Comparison of ENCODE assay signal across 19 cellular contexts in genomic region chr18:48673456-48674197, GRCh38.
DNase-seq lines count a peak whose midpoint lies in the region; ATAC-seq, FAIRE-seq and TF ChIP-seq lines count a peak whose summit lies in the region.
"Had no signal": no experiment of that assay in that cellular context is flagged by ENCODE, and none has a peak within 500 bp of the region (broad histone marks: within the 10 kb centered on the region; RNA-seq: fewer than 3 reads in every experiment).

No MANE protein-coding gene starts in this region.

- H3K27me3 ChIP-seq in GM23248 (replicated peaks; ENCODE audit: insufficient read depth) (no peaks in the 10 kb centered on the region), HAP-1 (ENCODE audit: low read depth) (no peaks in the 10 kb centered on the region)

- peaks cover 30% of the 10 kb centered on the region for H3K79me2 ChIP-seq in GM23248 (ENCODE audit: insufficient read depth)
- no peaks in the 10 kb centered on the region for H3K79me2 ChIP-seq in OCI-LY7 (ENCODE audit: insufficient read depth, low read depth, low read length)

- H3K9ac ChIP-seq in GM23248 (peak overlapping the region; percentile 38; the same call in 1 of the 2 replicates), kidney (ENCODE audit: low read length in 2 of 2) (no peak overlapping the region)

- in situ Hi-C loops in GM23248 (cut with MboI) = loop anchor here (10.0 kb wide), 1 partner anchor 501 kb away; no protein-coding TSS in a partner anchor
- in situ Hi-C loops in HAP-1 (cut with MboI; ENCODE audit: low sequenced_read_pairs) = loop anchor here (10.0 kb wide), 2 partner anchors 561 to 761 kb away; no protein-coding TSS in a partner anchor
- in situ Hi-C loops in GM13976 (cut with MboI; ENCODE audit: low sequenced_read_pairs, unreplicated experiment) = no loop called here

- no peak for ATAC-seq in HG02678 (IDR thresholded peaks at IDR 0.05; ENCODE audit: unreplicated experiment)
- ATAC-seq: lower lobe of right lung had no signal

- no TSS peak for BruUV-seq in OCI-LY7 (replicated peaks; lab: Mats Ljungman, UMichigan)

- TF ChIP-seq CTCF in AG10803 (conservative IDR thresholded peaks at IDR 0.05; ENCODE audit: low read length) = no peak
- TF ChIP-seq CTCF in OCI-LY7 (conservative IDR thresholded peaks at IDR 0.05; ENCODE audit: low read length) = no peak
- TF ChIP-seq CTCF in kidney (IDR thresholded peaks at IDR 0.05; ENCODE audit: borderline replicate concordance, extremely low read depth, insufficient read depth) = no peak
- TF ChIP-seq CTCF in GM13976 (IDR thresholded peaks at IDR 0.05; ENCODE audit: borderline replicate concordance, control extremely low read depth, extremely low read depth, insufficient read depth, missing control alignments) = no peak

- peaks cover 30% of the 10 kb centered on the region for H3K4me1 ChIP-seq in GM23248 (ENCODE audit: insufficient read depth)
- peaks cover 34% of the 10 kb centered on the region for H3K4me1 ChIP-seq in OCI-LY7 (ENCODE audit: insufficient read depth, low read length, poor library complexity, severe bottlenecking)
- peaks cover 0 to 19% of the 10 kb centered on the region in 2 donors for H3K4me1 ChIP-seq in kidney (ENCODE audit: control insufficient read depth in 1 of 2, insufficient read depth in 1 of 2, low read depth in 1 of 2, low read length in 2 of 2)
- peaks cover 3% of the 10 kb centered on the region; the same call in 1 of the 2 replicates for H3K4me1 ChIP-seq in HAP-1
- H3K4me1 ChIP-seq: prostate gland had no signal

- DNase-seq in AG10803 (ENCODE audit: low read depth) = peak; percentile 21
- DNase-seq in GM23248 = no peak
- peak; percentile 35 for DNase-seq in OCI-LY7 (ENCODE audit: low spot score)
- peak; percentile 16 for DNase-seq in kidney
- DNase-seq in HAP-1 (ENCODE audit: low spot score in 2 of 2) = no peak
- no peak for DNase-seq in GM13976 (ENCODE audit: low spot score)
- no peak for DNase-seq in central memory CD4-positive, alpha-beta T cell
- DNase-seq: caudate nucleus; DMS153; foreskin melanocyte; lower lobe of right lung; naive B cell; NCI-H2029; NCI-H774; RPMI8226; stimulated activated CD4-positive, alpha-beta T cell treated with anti-CD3 and anti-CD28 coated beads, Interleukin-15, amount 100 ng/mL, for 24 hours; T-helper 2 cell had no signal

- no peaks in the 10 kb centered on the region for H3K9me2 ChIP-seq in GM23248 (ENCODE audit: insufficient read depth)
- H3K9me2 ChIP-seq in OCI-LY7 (ENCODE audit: insufficient read depth, low read length) = no peaks in the 10 kb centered on the region

- no peak for FAIRE-seq in kidney (lab: Jason Lieb, UNC)

- POLR2A ChIA-PET in OCI-LY7 (lab: Charles Lee) = no interaction called here

- H3K27ac ChIP-seq in GM23248 = peak overlapping the region; percentile 58
- no peak overlapping the region for H3K27ac ChIP-seq in OCI-LY7 (ENCODE audit: low read depth, low read length, poor library complexity, severe bottlenecking)
- H3K27ac ChIP-seq in kidney (ENCODE audit: low read depth in 2 of 2, low read length in 2 of 2) = no peak overlapping the region
- H3K27ac ChIP-seq: lower lobe of right lung, prostate gland had no signal

- H3F3A ChIP-seq in GM23248 (ENCODE audit: insufficient read depth) = peaks cover 15% of the 10 kb centered on the region

- 60 to 69% methylated on average over 7 of the region's 7 CpGs for WGBS in GM23248 (ENCODE audit: low coverage in 1 of 2, low lambda C conversion rate in 2 of 2, missing lambda C conversion rate in 2 of 2), 2 experiments

- H3K4me3 ChIP-seq in AG10803 (ENCODE audit: low read length) (no peak overlapping the region), GM23248 (no peak overlapping the region), OCI-LY7 (ENCODE audit: low read depth, low read length, poor library complexity, severe bottlenecking) (no peak overlapping the region), kidney (ENCODE audit: low read length in 2 of 2) (no peak overlapping the region), HAP-1 (no peak overlapping the region)
- H3K4me3 ChIP-seq: lower lobe of right lung, prostate gland had no signal

- intact Hi-C loops in OCI-LY7 (cut with micrococcal nuclease; ENCODE audit: unreplicated experiment) = loop anchor here (2.0 to 10.0 kb wide), 4 partner anchors 505 to 781 kb away; no protein-coding TSS in a partner anchor
- intact Hi-C loops in kidney (cut with DNase I) = no loop called here

- no peaks in the 10 kb centered on the region for H3K9me3 ChIP-seq in GM23248 (ENCODE audit: low read depth)
- no peaks in the 10 kb centered on the region for H3K9me3 ChIP-seq in OCI-LY7 (ENCODE audit: low read length)
- no peaks in the 10 kb centered on the region for H3K9me3 ChIP-seq in kidney (ENCODE audit: control insufficient read depth in 1 of 2, low read length in 2 of 2)
- no peaks in the 10 kb centered on the region for H3K9me3 ChIP-seq in HAP-1
- H3K9me3 ChIP-seq: prostate gland had no signal

- no peak overlapping the region for H2AFZ ChIP-seq in GM23248
- peak overlapping the region; percentile 41; the same call in 1 of the 2 replicates for H2AFZ ChIP-seq in OCI-LY7 (ENCODE audit: low read length)

- H3K4me2 ChIP-seq in GM23248 (ENCODE audit: unreplicated experiment) (peak overlapping the region; percentile 39), OCI-LY7 (ENCODE audit: low read length) (peak overlapping the region; percentile 24; the same call in 1 of the 2 replicates)

- H4K20me1 ChIP-seq in GM23248 (ENCODE audit: insufficient read depth) (no peaks in the 10 kb centered on the region; the same call in 1 of the 2 replicates), OCI-LY7 (ENCODE audit: insufficient read depth, low read length) (no peaks in the 10 kb centered on the region)

- H3K36me3 ChIP-seq in GM23248 (ENCODE audit: low read depth) (peaks cover 34% of the 10 kb centered on the region), OCI-LY7 (ENCODE audit: insufficient read depth, low read length) (no peaks in the 10 kb centered on the region), kidney (ENCODE audit: control insufficient read depth in 1 of 2, insufficient read depth in 2 of 2, low read length in 2 of 2) (peaks cover 7 to 12% of the 10 kb centered on the region in 2 donors), HAP-1 (replicated peaks) (peaks cover 5% of the 10 kb centered on the region; the same call in 1 of the 2 replicates)
- H3K36me3 ChIP-seq: prostate gland had no signal

- CTCF ChIA-PET in OCI-LY7 (lab: Charles Lee; ENCODE audit: unreplicated experiment) = no interaction called here

Comparison
In these comparisons a context has a peak if more than half of its experiments do, and no peak if none do; other contexts are left out.
1. DNase-seq: peak in AG10803 (single experiment), OCI-LY7 (single experiment) and kidney (single experiment); none in GM23248 (single experiment), HAP-1 (0 of 2), GM13976 (single experiment) and central memory CD4-positive, alpha-beta T cell (single experiment).